ENCODE assay signal across 10 cellular contexts in the genomic region with DNA sequence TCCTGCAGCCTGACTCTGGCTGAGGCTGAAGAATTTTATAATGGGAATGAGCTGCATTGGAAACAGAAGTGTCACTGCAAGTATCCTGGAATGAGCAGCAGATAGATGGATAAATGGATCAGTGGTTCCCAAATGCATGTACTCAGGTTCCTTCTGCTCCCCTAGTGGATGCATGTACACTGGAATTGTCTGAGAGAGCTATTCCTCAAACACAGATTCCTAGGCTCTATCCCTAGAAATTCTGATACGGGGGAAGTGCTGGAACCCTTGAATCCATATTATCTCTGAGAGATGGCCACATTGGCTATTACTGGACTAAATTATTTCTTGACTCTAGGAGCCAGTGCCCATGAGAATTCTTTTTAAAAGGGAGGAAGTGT.
DNase-seq lines count a peak whose midpoint lies in the region; ATAC-seq, FAIRE-seq and TF ChIP-seq lines count a peak whose summit lies in the region.
"Had no signal": no experiment of that assay in that cellular context is flagged by ENCODE, and none has a peak within 500 bp of the region (broad histone marks: within the 10 kb centered on the region; RNA-seq: fewer than 3 reads in every experiment).

No MANE protein-coding gene starts in this region.

- H3K4me2 ChIP-seq in BLaER1, result peak overlapping the region; percentile 88

- no peaks in the 10 kb centered on the region for H3K27me3 ChIP-seq in BLaER1
- no peaks in the 10 kb centered on the region for H3K27me3 ChIP-seq in tibial nerve
- H3K27me3 ChIP-seq in adrenal gland, result no peaks in the 10 kb centered on the region

- H3K27me3 Mint-ChIP-seq in activated naive CD8-positive, alpha-beta T cell treated with anti-CD3 and anti-CD28 coated beads, Interleukin-2, amount 50 U/mL, for 24 hours, result no peaks in the 10 kb centered on the region
- H3K27me3 Mint-ChIP-seq in mesothelial cell of epicardium (ENCODE audit: low read depth), result no peaks in the 10 kb centered on the region

- H3K9ac ChIP-seq in BLaER1, result no peak overlapping the region

- no peaks in the 10 kb centered on the region for H3K9me3 Mint-ChIP-seq in activated naive CD8-positive, alpha-beta T cell treated with anti-CD3 and anti-CD28 coated beads, Interleukin-2, amount 50 U/mL, for 24 hours
- no peaks in the 10 kb centered on the region for H3K9me3 Mint-ChIP-seq in mesothelial cell of epicardium

- H3K4me3 ChIP-seq in BLaER1 (no peak overlapping the region), tibial nerve (no peak overlapping the region), adrenal gland (no peak overlapping the region)

- peaks cover 92% of the 10 kb centered on the region for H3K4me1 ChIP-seq in BLaER1
- peaks cover 0 to 37% (median 14%) of the 10 kb centered on the region in 4 donors for H3K4me1 ChIP-seq in tibial nerve
- H3K4me1 ChIP-seq in adrenal gland (replicated peaks in 1 of 2), result peaks cover 0 to 36% of the 10 kb centered on the region in 2 donors

- TF ChIP-seq POLR2A in tibial nerve (IDR thresholded peaks at IDR 0.05), result no peak
- TF ChIP-seq POLR2A in adrenal gland (IDR thresholded peaks at IDR 0.05), result no peak

- H3K4me1 Mint-ChIP-seq in activated naive CD8-positive, alpha-beta T cell treated with anti-CD3 and anti-CD28 coated beads, Interleukin-2, amount 50 U/mL, for 24 hours, result peaks cover 97% of the 10 kb centered on the region
- H3K4me1 Mint-ChIP-seq in mesothelial cell of epicardium, result peaks cover 8% of the 10 kb centered on the region

- peak overlapping the region; percentile 98 for H3K27ac Mint-ChIP-seq in activated naive CD8-positive, alpha-beta T cell treated with anti-CD3 and anti-CD28 coated beads, Interleukin-2, amount 50 U/mL, for 24 hours
- H3K27ac Mint-ChIP-seq in mesothelial cell of epicardium, result peak overlapping the region; percentile 5

- DNase-seq in GM18507 (ENCODE audit: extremely low spot score, insufficient read length, low read depth) (no peak), mesothelial cell of epicardium (ENCODE audit: low spot score in 2 of 2, unreplicated experiment in 2 of 2) (no peak), tibial nerve (ENCODE audit: low spot score in 2 of 2) (no peak), adrenal gland (no peak), SK-N-DZ (ENCODE audit: low spot score) (no peak)
- DNase-seq in activated naive CD8-positive, alpha-beta T cell treated with anti-CD3 and anti-CD28 coated beads, Interleukin-2, amount 50 U/mL, for 24 hours, result no peak
- DNase-seq: islet precursor cell had no signal

- H3K9me3 ChIP-seq in BLaER1 (no peaks in the 10 kb centered on the region), tibial nerve (no peaks in the 10 kb centered on the region), adrenal gland (replicated peaks in 1 of 3) (no peaks in the 10 kb centered on the region)

- TF ChIP-seq CTCF in mesothelial cell of epicardium (IDR thresholded peaks at IDR 0.05; ENCODE audit: unreplicated experiment) (no peak), tibial nerve (IDR thresholded peaks at IDR 0.05) (no peak), adrenal gland (IDR thresholded peaks at IDR 0.05) (no peak)

- no peak for ATAC-seq in activated naive CD8-positive, alpha-beta T cell treated with anti-CD3 and anti-CD28 coated beads, Interleukin-2, amount 50 U/mL, for 24 hours
- ATAC-seq in HG03571 (IDR thresholded peaks at IDR 0.05; ENCODE audit: unreplicated experiment), result no peak
- ATAC-seq: sciatic nerve had no signal

- peak; percentile 53 for FAIRE-seq in GM18507 (lab: Jason Lieb, UNC)

- H3K27ac ChIP-seq in BLaER1, result peak overlapping the region; percentile 47; the same call in 1 of the 2 replicates
- H3K27ac ChIP-seq in tibial nerve, result no peak overlapping the region
- H3K27ac ChIP-seq in adrenal gland, result peak overlapping the region in 1 of 5 donors; percentile 30

- H3K4me3 Mint-ChIP-seq in activated naive CD8-positive, alpha-beta T cell treated with anti-CD3 and anti-CD28 coated beads, Interleukin-2, amount 50 U/mL, for 24 hours, result peak overlapping the region; percentile 66
- H3K4me3 Mint-ChIP-seq in mesothelial cell of epicardium, result no peak overlapping the region

- 71 to 80% methylated on average over 1 of the region's 1 CpG for WGBS in tibial nerve, 2 donors
- WGBS in adrenal gland, 4 donors, result 73 to 89% (median 81%) methylated on average over 1 of the region's 1 CpG

- H3K36me3 ChIP-seq in BLaER1, result peaks cover 78% of the 10 kb centered on the region
- no peaks in the 10 kb centered on the region for H3K36me3 ChIP-seq in tibial nerve
- no peaks in the 10 kb centered on the region for H3K36me3 ChIP-seq in adrenal gland (replicated peaks in 1 of 2)

- peaks cover 100% of the 10 kb centered on the region for H4K20me1 ChIP-seq in BLaER1

- peaks cover 29% of the 10 kb centered on the region for H3K36me3 Mint-ChIP-seq in activated naive CD8-positive, alpha-beta T cell treated with anti-CD3 and anti-CD28 coated beads, Interleukin-2, amount 50 U/mL, for 24 hours (ENCODE audit: low read depth)
- H3K36me3 Mint-ChIP-seq in mesothelial cell of epicardium, result no peaks in the 10 kb centered on the region

- intact Hi-C loops in adrenal gland (cut with DNase I), result no loop called here

- TF ChIP-seq EP300 in tibial nerve (IDR thresholded peaks at IDR 0.05), result no peak
